Comparison of ENCODE assay signal across 1 cellular context in the genomic region with DNA sequence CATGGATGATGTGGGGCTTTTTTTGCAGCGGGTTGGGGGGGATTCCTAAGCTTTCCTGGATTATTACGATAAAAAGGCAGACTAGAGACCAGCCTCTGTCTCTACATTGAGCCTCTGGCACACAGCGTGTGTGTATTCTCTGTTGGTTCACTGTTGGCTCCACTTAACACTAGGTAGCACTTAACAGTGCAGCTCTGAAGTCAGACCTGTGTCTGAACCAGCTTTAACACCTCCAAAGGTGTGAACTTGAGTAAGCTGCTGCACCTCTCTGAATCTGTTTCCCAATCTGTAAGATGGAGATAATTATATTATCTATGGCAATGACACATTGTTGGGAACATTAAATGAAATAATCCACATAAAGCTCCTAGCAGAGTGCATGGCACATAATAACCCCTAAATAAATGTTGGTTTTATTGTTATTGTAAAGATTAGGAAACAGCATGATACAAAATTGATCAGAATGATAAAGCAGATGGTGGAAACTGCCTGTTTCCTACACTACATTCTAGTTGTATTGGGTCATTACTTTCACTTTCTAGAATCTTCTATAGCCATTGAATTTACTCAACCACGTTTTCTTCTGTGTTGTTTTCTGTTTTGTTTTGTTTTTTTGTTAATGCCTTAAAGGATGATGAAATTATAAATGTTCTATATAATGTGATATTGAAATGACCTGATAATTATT.
TF ChIP-seq lines count a peak whose summit lies in the region.

No MANE protein-coding gene starts in this region.

TF ChIP-seq in SK-N-SH, 30 proteins besides CTCF, POLR2A, EP300 and RAD21 (continued from another document):
- TF ChIP-seq, protein P1, sequence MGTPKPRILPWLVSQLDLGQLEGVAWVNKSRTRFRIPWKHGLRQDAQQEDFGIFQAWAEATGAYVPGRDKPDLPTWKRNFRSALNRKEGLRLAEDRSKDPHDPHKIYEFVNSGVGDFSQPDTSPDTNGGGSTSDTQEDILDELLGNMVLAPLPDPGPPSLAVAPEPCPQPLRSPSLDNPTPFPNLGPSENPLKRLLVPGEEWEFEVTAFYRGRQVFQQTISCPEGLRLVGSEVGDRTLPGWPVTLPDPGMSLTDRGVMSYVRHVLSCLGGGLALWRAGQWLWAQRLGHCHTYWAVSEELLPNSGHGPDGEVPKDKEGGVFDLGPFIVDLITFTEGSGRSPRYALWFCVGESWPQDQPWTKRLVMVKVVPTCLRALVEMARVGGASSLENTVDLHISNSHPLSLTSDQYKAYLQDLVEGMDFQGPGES (IDR thresholded peaks at IDR 0.05; ENCODE audit: low read depth, low read length): no peak
- TF ChIP-seq CHD2 (IDR thresholded peaks at IDR 0.05; ENCODE audit: low read length, partially characterized antibody): no peak
- no peak for TF ChIP-seq FOSL2 (IDR thresholded peaks at IDR 0.05; ENCODE audit: borderline replicate concordance, low read depth)
- no peak for TF ChIP-seq NFIC (IDR thresholded peaks at IDR 0.05; ENCODE audit: borderline replicate concordance)
- TF ChIP-seq FOXM1 (IDR thresholded peaks at IDR 0.05; ENCODE audit: low read depth): no peak
- TF ChIP-seq POLR2AphosphoS5 (IDR thresholded peaks at IDR 0.05; ENCODE audit: low read depth, low read length): no peak
TF ChIP-seq in SK-N-SH: peak in this region for 0.
